ENCODE assay signal across 8 cellular contexts in genomic region chr19:15195381-15195964, GRCh38.
DNase-seq lines count a peak whose midpoint lies in the region; ATAC-seq and TF ChIP-seq lines count a peak whose summit lies in the region.

No MANE protein-coding gene starts in this region.

- H3K9me3 ChIP-seq in RWPE2 (ENCODE audit: severe bottlenecking), result no peaks in the 10 kb centered on the region
- H3K9me3 ChIP-seq in parathyroid adenoma (ENCODE audit: control insufficient read depth, low read length), result no peaks in the 10 kb centered on the region

- TF ChIP-seq CTCF in RWPE2 (IDR thresholded peaks at IDR 0.05; ENCODE audit: poor library complexity, severe bottlenecking) (peak; percentile 17), fibroblast of pulmonary artery (IDR thresholded peaks at IDR 0.05; ENCODE audit: low read length, missing control alignments) (no peak), parathyroid adenoma (IDR thresholded peaks at IDR 0.05) (peak; percentile 23)

- no peaks in the 10 kb centered on the region for H3K79me2 ChIP-seq in parathyroid adenoma

- H3K4me3 ChIP-seq in RWPE2 (ENCODE audit: severe bottlenecking) (peak overlapping the region; percentile 38), fibroblast of pulmonary artery (replicated peaks; ENCODE audit: low read depth, low read length) (peak overlapping the region; percentile 40), parathyroid adenoma (ENCODE audit: low read depth, low read length) (peak overlapping the region; percentile 52)

- peak overlapping the region; percentile 81 for H3K4me2 ChIP-seq in parathyroid adenoma (ENCODE audit: low read length)

- peak; percentile 9 for DNase-seq in stimulated activated CD4-positive, alpha-beta T cell treated with anti-CD3 and anti-CD28 coated beads, Interleukin-4, amount 100 ng/mL, for 24 hours
- DNase-seq in stimulated activated CD4-positive, alpha-beta T cell treated with anti-CD3 and anti-CD28 coated beads, Interleukin-1b, Interleukin-23, amount 100 ng/mL, for 48 hours, result no peak
- DNase-seq in RWPE2 (ENCODE audit: low spot score) (peak; percentile 74), fibroblast of pulmonary artery (ENCODE audit: low read depth) (peak; percentile 56), KG1 (lab: John Stamatoyannopoulos, UW) (no peak)

- no peak overlapping the region for H3K27ac ChIP-seq in RWPE2 (ENCODE audit: poor library complexity, severe bottlenecking)
- H3K27ac ChIP-seq in parathyroid adenoma, result peak overlapping the region; percentile 27

- no peak overlapping the region for H3K9ac ChIP-seq in parathyroid adenoma

- H3K4me1 ChIP-seq in RWPE2 (ENCODE audit: insufficient read depth, poor library complexity, severe bottlenecking), result no peaks in the 10 kb centered on the region
- peaks cover 7% of the 10 kb centered on the region for H3K4me1 ChIP-seq in parathyroid adenoma

- peak; percentile 52 for ATAC-seq in RWPE2 (ENCODE audit: low read depth)
- ATAC-seq in HG03039 (IDR thresholded peaks at IDR 0.05; ENCODE audit: unreplicated experiment), result no peak
- no peak for ATAC-seq in GM18502 (IDR thresholded peaks at IDR 0.05; ENCODE audit: poor library complexity, unreplicated experiment)

- H3K27me3 ChIP-seq in RWPE2 (ENCODE audit: insufficient read depth, poor library complexity, severe bottlenecking) (peaks cover 9% of the 10 kb centered on the region), parathyroid adenoma (ENCODE audit: control insufficient read depth, insufficient read depth, low read length) (no peaks in the 10 kb centered on the region)

- H2AFZ ChIP-seq in parathyroid adenoma, result peak overlapping the region; percentile 55

- H3K36me3 ChIP-seq in RWPE2 (ENCODE audit: low read depth), result no peaks in the 10 kb centered on the region
- H3K36me3 ChIP-seq in parathyroid adenoma (ENCODE audit: control insufficient read depth, insufficient read depth, low read length), result no peaks in the 10 kb centered on the region

Comparison
In these comparisons a context has a peak if more than half of its experiments do, and no peak if none do; other contexts are left out.
1. DNase-seq: peak in stimulated activated CD4-positive, alpha-beta T cell treated with anti-CD3 and anti-CD28 coated beads, Interleukin-4, amount 100 ng/mL, for 24 hours (single experiment), RWPE2 (single experiment) and fibroblast of pulmonary artery (single experiment); none in stimulated activated CD4-positive, alpha-beta T cell treated with anti-CD3 and anti-CD28 coated beads, Interleukin-1b, Interleukin-23, amount 100 ng/mL, for 48 hours (single experiment) and KG1 (single experiment).
2. Peak in every context shown above with its lines, with median percentiles within 50 percentile points of each other: H3K4me3 ChIP-seq.